Comparison of ENCODE assay signal across 14 cellular contexts in the genomic region with DNA sequence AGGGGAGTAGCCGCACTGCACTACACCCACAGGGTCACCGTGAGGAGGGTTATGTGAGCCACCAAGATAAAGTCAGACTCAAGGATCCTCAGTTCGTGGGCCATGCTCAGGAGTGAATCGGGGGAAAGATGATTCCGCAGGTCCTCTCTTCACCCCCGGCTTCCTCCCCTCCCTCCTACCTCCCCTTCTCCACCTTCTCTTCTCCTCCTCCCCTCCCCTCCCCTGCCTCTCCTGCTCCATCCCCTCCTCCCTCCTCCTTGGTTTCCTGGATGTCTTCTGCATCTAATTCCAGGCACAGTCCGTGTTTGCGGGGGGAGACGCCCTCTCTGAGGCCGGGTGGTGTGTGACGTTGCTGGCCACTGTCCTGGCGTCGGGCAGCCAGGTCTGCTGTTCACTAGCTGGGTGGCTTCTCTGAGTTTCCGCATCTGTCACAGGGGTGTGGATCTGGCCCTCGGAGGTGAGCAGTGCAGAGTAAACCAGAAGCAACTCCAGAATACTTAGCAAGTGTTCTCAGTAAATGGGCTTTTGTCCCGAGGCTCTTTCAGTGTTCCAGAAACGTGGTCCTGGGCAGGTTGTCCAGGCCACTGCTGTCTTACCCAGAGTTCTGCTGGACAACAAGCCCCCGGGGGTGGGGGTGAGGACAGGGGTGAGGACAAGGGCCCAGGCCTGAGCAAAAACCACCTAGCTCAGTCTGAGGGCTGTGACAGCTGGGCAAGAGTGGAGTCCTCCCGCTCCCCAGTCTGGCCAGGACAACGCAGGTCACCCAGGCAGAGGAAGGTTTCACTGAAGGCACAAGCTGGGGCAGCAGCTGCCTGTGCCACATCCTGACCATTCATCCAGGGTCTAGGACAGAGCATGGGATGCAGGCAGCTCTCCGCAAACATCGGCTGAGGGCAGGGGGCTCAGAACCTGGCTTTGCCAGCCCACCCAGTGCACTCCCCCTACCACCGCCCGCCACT.
"Had no signal": no experiment of that assay in that cellular context is flagged by ENCODE, and none has a peak within 500 bp of the region (broad histone marks: within the 10 kb centered on the region; RNA-seq: fewer than 3 reads in every experiment).

No MANE protein-coding gene starts in this region.

- H3K36me3 ChIP-seq: adrenal gland, upper lobe of left lung had no signal

- H3K27me3 ChIP-seq: adrenal gland, testis had no signal

- H3K4me1 ChIP-seq: adrenal gland, testis, upper lobe of left lung had no signal

- ATAC-seq: activated naive CD4-positive, alpha-beta T cell treated with anti-CD3 and anti-CD28 coated beads, Interleukin-2, amount 50 U/mL, for 72 hours had no signal

- DNase-seq: activated CD4-positive, CD25-positive, alpha-beta regulatory T cell treated with anti-CD3 and anti-CD28 coated beads, Interleukin-2, amount 50 U/mL, for 72 hours; activated CD8-positive, alpha-beta memory T cell treated with anti-CD3 and anti-CD28 coated beads for 24 hours; activated CD8-positive, alpha-beta memory T cell treated with anti-CD3 and anti-CD28 coated beads, Interleukin-2, amount 50 U/mL, for 48 hours; activated effector memory CD4-positive, alpha-beta T cell treated with anti-CD3 and anti-CD28 coated beads, Interleukin-2, amount 50 U/mL, for 16 hours; activated T-cell treated with anti-CD3 and anti-CD28 coated beads, Interleukin-2, amount 50 U/mL, for 48 hours; hippocampal formation; mesenchymal stem cell; retina; stimulated activated CD4-positive, alpha-beta T cell treated with anti-CD3 and anti-CD28 coated beads, Interleukin-4, amount 100 ng/mL, for 1 hour; testis had no signal

- H3K27ac ChIP-seq: adrenal gland, testis, upper lobe of left lung had no signal

- FAIRE-seq: keratinocyte had no signal

- H3K4me3 ChIP-seq: adrenal gland, testis, upper lobe of left lung had no signal

- H3K9me3 ChIP-seq: adrenal gland, testis, upper lobe of left lung had no signal
